Comparison of ENCODE assay signal across 32 cellular contexts in the genomic region with DNA sequence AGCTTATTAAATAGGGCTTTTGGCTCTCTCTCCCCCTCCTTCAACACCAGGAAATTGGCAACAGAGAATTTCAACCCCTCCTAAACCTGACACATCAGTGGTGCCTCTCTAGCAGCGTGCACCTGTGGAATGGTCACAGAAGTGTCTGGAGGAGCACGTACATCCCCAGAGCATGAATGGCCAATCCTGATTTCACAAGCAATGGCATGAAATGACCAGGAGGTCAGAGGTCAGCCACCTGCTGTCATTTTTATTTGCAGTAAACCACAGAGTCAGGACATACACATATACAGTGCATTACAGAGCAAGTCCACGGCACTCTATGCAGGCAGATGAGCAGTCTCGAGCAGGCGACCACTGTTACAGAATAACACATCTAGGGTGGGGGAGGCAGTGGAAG.
"Had no signal": no experiment of that assay in that cellular context is flagged by ENCODE, and none has a peak within 500 bp of the region (broad histone marks: within the 10 kb centered on the region; RNA-seq: fewer than 3 reads in every experiment).

No MANE protein-coding gene starts in this region.

- H3K4me3 Mint-ChIP-seq: activated B cell treated with CpG ODN at 0.5 μM for 24 hours; activated CD4-positive, alpha-beta T cell treated with anti-CD3 and anti-CD28 coated beads, Interleukin-2, amount 10 ng/mL, durations not matched to agents 24 days and 14 days; activated naive CD8-positive, alpha-beta T cell treated with anti-CD3 and anti-CD28 coated beads, Interleukin-2, amount 50 U/mL, for 24 hours; activated T-cell treated with anti-CD3 and anti-CD28 coated beads, Interleukin-2, amount 50 U/mL, for 4 hours; central memory CD8-positive, alpha-beta T cell; T-helper 1 cell treated with Interleukin-12 subunit alpha and Interleukin-12 subunit beta and Interleukin-4 antibody, amounts not matched to agents 30 μg/mL and 1 μg/mL, for 36 hours had no signal

- H3K27ac Mint-ChIP-seq: activated B cell treated with CpG ODN at 0.5 μM for 24 hours; activated CD4-positive, alpha-beta T cell treated with anti-CD3 and anti-CD28 coated beads, Interleukin-2, amount 10 ng/mL, durations not matched to agents 24 days and 14 days; activated naive CD4-positive, alpha-beta T cell treated with anti-CD3 and anti-CD28 coated beads, Interleukin-2, amount 50 U/mL, for 72 hours; activated naive CD8-positive, alpha-beta T cell treated with anti-CD3 and anti-CD28 coated beads, Interleukin-2, amount 50 U/mL, for 24 hours; T-helper 1 cell treated with Interleukin-12 subunit alpha and Interleukin-12 subunit beta and Interleukin-4 antibody, amounts not matched to agents 30 μg/mL and 1 μg/mL, for 36 hours had no signal

- DNase-seq: activated B cell treated with CpG ODN at 0.5 μM for 24 hours; activated CD4-positive, alpha-beta T cell treated with anti-CD3 and anti-CD28 coated beads for 1 hour; activated CD4-positive, alpha-beta T cell treated with anti-CD3 and anti-CD28 coated beads, Interleukin-2, amount 10 ng/mL, durations not matched to agents 24 days and 14 days; activated CD4-positive, alpha-beta T cell treated with anti-CD3 and anti-CD28 coated beads, Interleukin-2, amount 50 U/mL, for 48 hours; activated CD8-positive, alpha-beta memory T cell treated with anti-CD3 and anti-CD28 coated beads for 24 hours; activated effector memory CD4-positive, alpha-beta T cell treated with anti-CD3 and anti-CD28 coated beads, Interleukin-2, amount 50 U/mL, for 16 hours; activated naive CD4-positive, alpha-beta T cell treated with Interleukin-2 at 50 U/mL for 16 hours; activated naive CD8-positive, alpha-beta T cell treated with anti-CD3 and anti-CD28 coated beads, Interleukin-2, amount 50 U/mL, for 24 hours; activated T-cell treated with anti-CD3 and anti-CD28 coated beads, Interleukin-2, amount 50 U/mL, for 4 hours; amniotic stem cell; body of pancreas; Karpas-422; MM.1S; NCI-H1105 treated with DMSO at 0.1 percent for 48 hours; NCI-H1436 treated with DMSO at 0.1 percent for 48 hours; NCI-H187; NCI-H2171; NCI-H345; NCI-H510A; NCI-H526 treated with DMSO at 0.1 percent for 48 hours; NCI-H82; Peyer's patch; Right ventricle myocardium superior; SJCRH30; SW 1271; T-helper 9 cell had no signal

- H3K27me3 ChIP-seq: ascending aorta, body of pancreas, Peyer's patch, SJCRH30 had no signal

- H3K36me3 Mint-ChIP-seq: activated naive CD4-positive, alpha-beta T cell treated with anti-CD3 and anti-CD28 coated beads, Interleukin-2, amount 50 U/mL, for 72 hours had no signal

- H3K9me3 Mint-ChIP-seq: activated B cell treated with CpG ODN at 0.5 μM for 24 hours; activated CD4-positive, alpha-beta T cell treated with anti-CD3 and anti-CD28 coated beads, Interleukin-2, amount 10 ng/mL, durations not matched to agents 24 days and 14 days; activated naive CD4-positive, alpha-beta T cell treated with anti-CD3 and anti-CD28 coated beads, Interleukin-2, amount 50 U/mL, for 72 hours; activated naive CD8-positive, alpha-beta T cell treated with anti-CD3 and anti-CD28 coated beads, Interleukin-2, amount 50 U/mL, for 24 hours; activated T-cell treated with anti-CD3 and anti-CD28 coated beads, Interleukin-2, amount 50 U/mL, for 4 hours; central memory CD8-positive, alpha-beta T cell; T-helper 1 cell treated with Interleukin-12 subunit alpha and Interleukin-12 subunit beta and Interleukin-4 antibody, amounts not matched to agents 30 μg/mL and 1 μg/mL, for 36 hours had no signal

- H3K4me1 Mint-ChIP-seq: activated B cell treated with CpG ODN at 0.5 μM for 24 hours; activated CD4-positive, alpha-beta T cell treated with anti-CD3 and anti-CD28 coated beads, Interleukin-2, amount 10 ng/mL, durations not matched to agents 24 days and 14 days; activated naive CD8-positive, alpha-beta T cell treated with anti-CD3 and anti-CD28 coated beads, Interleukin-2, amount 50 U/mL, for 24 hours; central memory CD8-positive, alpha-beta T cell had no signal

- H3K9me3 ChIP-seq: ascending aorta, body of pancreas, Peyer's patch, SJCRH30 had no signal

- H3K4me1 ChIP-seq: ascending aorta, Peyer's patch, SJCRH30 had no signal

- ATAC-seq: activated naive CD4-positive, alpha-beta T cell treated with anti-CD3 and anti-CD28 coated beads, Interleukin-2, amount 50 U/mL, for 72 hours; activated naive CD8-positive, alpha-beta T cell treated with anti-CD3 and anti-CD28 coated beads, Interleukin-2, amount 50 U/mL, for 24 hours; activated T-cell treated with anti-CD3 and anti-CD28 coated beads, Interleukin-2, amount 50 U/mL, for 4 hours; body of pancreas; SK-N-SH treated with all-trans-retinoic acid at 6 μM for 48 hours had no signal

- H3K27me3 Mint-ChIP-seq: activated B cell treated with CpG ODN at 0.5 μM for 24 hours had no signal

- H3K27ac ChIP-seq: ascending aorta, body of pancreas, Peyer's patch, RWPE1, SJCRH30 had no signal

- H3K36me3 ChIP-seq: ascending aorta, Peyer's patch, SJCRH30 had no signal

- H3K4me3 ChIP-seq: ascending aorta, body of pancreas, Peyer's patch, SJCRH30 had no signal
